Comparison of ENCODE assay signal across 1 cellular context in the genomic region with DNA sequence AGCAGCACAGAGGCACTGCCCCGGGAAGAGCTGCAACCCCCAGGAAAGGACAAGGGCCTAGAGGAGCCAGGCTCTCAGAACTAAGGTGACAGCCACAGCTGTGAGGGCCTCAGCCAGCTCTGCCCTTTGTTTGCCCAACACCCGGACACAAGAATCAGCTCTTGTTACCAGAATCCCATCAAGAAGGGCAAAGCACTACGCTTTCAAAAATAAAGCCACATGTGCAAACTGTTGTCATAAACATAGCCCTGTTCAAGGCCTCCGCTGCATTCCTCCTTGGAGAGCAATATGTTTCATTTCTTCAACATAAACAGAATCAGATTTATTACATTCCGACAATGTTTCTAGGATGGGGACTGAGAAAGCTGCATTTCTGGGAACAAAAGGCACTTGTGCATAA.
TF ChIP-seq lines count a peak whose summit lies in the region.

No MANE protein-coding gene starts in this region.

TF ChIP-seq in liver, 16 proteins besides CTCF, POLR2A, EP300 and RAD21 (continued from another document):
- TF ChIP-seq, protein P1, sequence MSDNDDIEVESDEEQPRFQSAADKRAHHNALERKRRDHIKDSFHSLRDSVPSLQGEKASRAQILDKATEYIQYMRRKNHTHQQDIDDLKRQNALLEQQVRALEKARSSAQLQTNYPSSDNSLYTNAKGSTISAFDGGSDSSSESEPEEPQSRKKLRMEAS (IDR thresholded peaks at IDR 0.05), result no peak
